In the genomic region with DNA sequence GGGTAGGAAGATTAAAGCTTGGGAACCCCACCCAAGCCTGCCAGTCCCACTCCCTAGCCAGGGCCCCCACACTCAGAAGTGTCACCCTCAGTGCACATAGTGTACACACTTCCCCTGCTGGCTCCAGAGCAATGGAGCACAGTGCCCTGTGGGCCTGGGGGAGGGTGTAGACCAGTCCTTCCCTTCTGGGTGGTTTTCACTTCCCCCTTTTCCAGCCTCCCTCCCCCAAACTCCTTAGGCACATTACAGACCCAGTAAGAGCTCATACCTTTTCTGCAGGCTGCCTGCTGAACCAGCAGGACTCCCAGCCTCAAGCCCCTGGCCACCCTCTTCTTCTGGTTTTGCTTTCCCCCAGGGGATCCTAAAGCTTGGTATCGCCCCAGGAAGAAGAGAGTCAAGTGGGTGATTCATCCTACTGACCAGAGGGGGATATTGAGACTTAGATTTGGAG, we compare ENCODE assay signal across 8 cellular contexts. TPM values are rescaled to one million over a fixed set of nuclear protein-coding genes. Genes with fewer than 3 reads are reported as not detected.
DNase-seq lines count a peak whose midpoint lies in the region; ATAC-seq and TF ChIP-seq lines count a peak whose summit lies in the region.

A gene with protein sequence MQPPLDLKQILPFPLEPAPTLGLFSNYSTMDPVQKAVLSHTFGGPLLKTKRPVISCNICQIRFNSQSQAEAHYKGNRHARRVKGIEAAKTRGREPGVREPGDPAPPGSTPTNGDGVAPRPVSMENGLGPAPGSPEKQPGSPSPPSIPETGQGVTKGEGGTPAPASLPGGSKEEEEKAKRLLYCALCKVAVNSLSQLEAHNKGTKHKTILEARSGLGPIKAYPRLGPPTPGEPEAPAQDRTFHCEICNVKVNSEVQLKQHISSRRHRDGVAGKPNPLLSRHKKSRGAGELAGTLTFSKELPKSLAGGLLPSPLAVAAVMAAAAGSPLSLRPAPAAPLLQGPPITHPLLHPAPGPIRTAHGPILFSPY (minus strand): TSS at position 143 of the 451 bp plus-strand sequence. CDS start 219 bp downstream, outside the sequence.

- no peak within 1 kb of the TSS for H3K9ac ChIP-seq in mammary epithelial cell (ENCODE audit: insufficient read depth, low read length)

- TF ChIP-seq CTCF in DOHH2 (IDR thresholded peaks at IDR 0.05; ENCODE audit: low read depth, low read length, poor library complexity, severe bottlenecking): no peak
- no peak for TF ChIP-seq CTCF in HL-60 (IDR thresholded peaks at IDR 0.05; ENCODE audit: insufficient read depth, low read length)
- TF ChIP-seq CTCF in mammary epithelial cell (conservative IDR thresholded peaks at IDR 0.05 in 1 of 2, IDR thresholded peaks at IDR 0.05 in 1 of 2; ENCODE audit: extremely low read depth in 1 of 2, insufficient read depth in 1 of 2, low read depth in 1 of 2, low read length in 2 of 2): no peak

- H3K4me1 ChIP-seq in DOHH2 (ENCODE audit: control insufficient read depth, low read length) (peaks cover 20% of the 10 kb centered on the region), mammary epithelial cell (ENCODE audit: insufficient read depth, low read length) (peaks cover 57% of the 10 kb centered on the region)

- H3F3A ChIP-seq in DOHH2 (ENCODE audit: control insufficient read depth, insufficient read depth): no peaks in the 10 kb centered on the region

- H3K27me3 ChIP-seq in DOHH2 (ENCODE audit: control insufficient read depth, low read length) (no peaks in the 10 kb centered on the region), HL-60 (ENCODE audit: insufficient read depth, poor library complexity, severe bottlenecking) (no peaks in the 10 kb centered on the region), mammary epithelial cell (ENCODE audit: insufficient read depth, low read length) (no peaks in the 10 kb centered on the region)

- peak within 1 kb of the TSS; percentile 17 for H3K4me3 ChIP-seq in DOHH2 (ENCODE audit: low read length)
- peak within 1 kb of the TSS; percentile 49 for H3K4me3 ChIP-seq in HL-60 (replicated peaks; ENCODE audit: insufficient read depth, low read length)
- H3K4me3 ChIP-seq in mammary epithelial cell (replicated peaks in 1 of 3; ENCODE audit: insufficient read depth in 1 of 3, low read depth in 2 of 3, low read length in 3 of 3): no peak within 1 kb of the TSS

- peak; percentile 88 to 93 for DNase-seq in HL-60 (ENCODE audit: low read depth in 1 of 2, low spot score in 1 of 2)
- no peak for DNase-seq in mammary epithelial cell
- DNase-seq in naive B cell: peak; percentile 72
- DNase-seq in cerebellum (ENCODE audit: low spot score): no peak
- no peak for DNase-seq in H4 (ENCODE audit: low spot score)
- no peak for DNase-seq in activated T-helper 1 cell treated with anti-CD3 and anti-CD28 coated beads, Interleukin-12 subunit alpha, Interleukin-12 subunit beta, Interleukin-2, Interleukin-4 antibody, amounts not matched to agents 30 ng/mL and 10 ng/mL and 1 ng/mL, durations not matched to agents 14 hours and 24 hours and 36 hours (ENCODE audit: low spot score)
- DNase-seq in A172 (ENCODE audit: low spot score): no peak

- H3K9me2 ChIP-seq in DOHH2 (replicated peaks; ENCODE audit: control insufficient read depth, low read length): no peaks in the 10 kb centered on the region

- peaks cover 67 to 86% (median 74%) of the 10 kb centered on the region in 3 donors for H3K4me1 Mint-ChIP-seq in naive B cell
- H3K4me1 Mint-ChIP-seq in activated T-helper 1 cell treated with anti-CD3 and anti-CD28 coated beads, Interleukin-12 subunit alpha, Interleukin-12 subunit beta, Interleukin-2, Interleukin-4 antibody, amounts not matched to agents 30 ng/mL and 10 ng/mL and 1 ng/mL, durations not matched to agents 14 hours and 24 hours and 36 hours (ENCODE audit: low read depth): peaks cover 11% of the 10 kb centered on the region

- no peaks in the 10 kb centered on the region for H3K36me3 Mint-ChIP-seq in naive B cell
- H3K36me3 Mint-ChIP-seq in activated T-helper 1 cell treated with anti-CD3 and anti-CD28 coated beads, Interleukin-12 subunit alpha, Interleukin-12 subunit beta, Interleukin-2, Interleukin-4 antibody, amounts not matched to agents 30 ng/mL and 10 ng/mL and 1 ng/mL, durations not matched to agents 14 hours and 24 hours and 36 hours (ENCODE audit: low read depth): no peaks in the 10 kb centered on the region

- peak within 1 kb of the TSS; percentile 66 to 94 (median 88) for H3K27ac Mint-ChIP-seq in naive B cell
- no peak within 1 kb of the TSS for H3K27ac Mint-ChIP-seq in activated T-helper 1 cell treated with anti-CD3 and anti-CD28 coated beads, Interleukin-12 subunit alpha, Interleukin-12 subunit beta, Interleukin-2, Interleukin-4 antibody, amounts not matched to agents 30 ng/mL and 10 ng/mL and 1 ng/mL, durations not matched to agents 14 hours and 24 hours and 36 hours

- no peak within 1 kb of the TSS for H2AFZ ChIP-seq in mammary epithelial cell (ENCODE audit: low read depth, low read length)

- CTCF ChIA-PET in mammary epithelial cell (lab: Charles Lee; ENCODE audit: low non-redundant PET): no interaction called here

- H3K27me3 Mint-ChIP-seq in naive B cell: no peaks in the 10 kb centered on the region
- peaks cover 2% of the 10 kb centered on the region for H3K27me3 Mint-ChIP-seq in activated T-helper 1 cell treated with anti-CD3 and anti-CD28 coated beads, Interleukin-12 subunit alpha, Interleukin-12 subunit beta, Interleukin-2, Interleukin-4 antibody, amounts not matched to agents 30 ng/mL and 10 ng/mL and 1 ng/mL, durations not matched to agents 14 hours and 24 hours and 36 hours (ENCODE audit: insufficient read depth)

- in situ Hi-C loops in mammary epithelial cell (cut with MboI; ENCODE audit: low sequenced_read_pairs in 2 of 2): no loop called here

- H3K79me2 ChIP-seq in DOHH2 (ENCODE audit: control insufficient read depth, low read length) (no peaks in the 10 kb centered on the region), mammary epithelial cell (ENCODE audit: insufficient read depth, low read length) (peaks cover 87% of the 10 kb centered on the region)

- BruUV-seq in mammary epithelial cell (replicated peaks; lab: Mats Ljungman, UMichigan): no TSS peak

- ATAC-seq in naive B cell (ENCODE audit: low read depth in 2 of 2): peak; percentile 84 to 87

- intact Hi-C loops in mammary epithelial cell (cut with micrococcal nuclease): no loop called here
- intact Hi-C loops in activated T-helper 1 cell treated with anti-CD3 and anti-CD28 coated beads, Interleukin-12 subunit alpha, Interleukin-12 subunit beta, Interleukin-2, Interleukin-4 antibody, amounts not matched to agents 30 ng/mL and 10 ng/mL and 1 ng/mL, durations not matched to agents 14 hours and 24 hours and 36 hours (cut with micrococcal nuclease): no loop called here

- 100% methylated on average over 1 of the region's 1 CpG for WGBS in mammary epithelial cell (ENCODE audit: low coverage, missing lambda C conversion rate)

- no peaks in the 10 kb centered on the region for H3K9me3 Mint-ChIP-seq in naive B cell
- no peaks in the 10 kb centered on the region for H3K9me3 Mint-ChIP-seq in activated T-helper 1 cell treated with anti-CD3 and anti-CD28 coated beads, Interleukin-12 subunit alpha, Interleukin-12 subunit beta, Interleukin-2, Interleukin-4 antibody, amounts not matched to agents 30 ng/mL and 10 ng/mL and 1 ng/mL, durations not matched to agents 14 hours and 24 hours and 36 hours

- H3K36me3 ChIP-seq in DOHH2 (ENCODE audit: control insufficient read depth, low read length) (no peaks in the 10 kb centered on the region), mammary epithelial cell (ENCODE audit: insufficient read depth, low read length) (peaks cover 20% of the 10 kb centered on the region)

- dilution Hi-C loops in mammary epithelial cell (cut with HindIII; ENCODE audit: low sequenced_read_pairs): no loop called here

- no peaks in the 10 kb centered on the region for H3K9me3 ChIP-seq in DOHH2 (ENCODE audit: control insufficient read depth, insufficient read depth, low read length)
- H3K9me3 ChIP-seq in mammary epithelial cell (replicated peaks; ENCODE audit: insufficient read depth, low read length): no peaks in the 10 kb centered on the region

- 0 out of 2 replicates have a peak within 1 kb of the TSS, but pooled peaks have one; percentile 13 for H3K27ac ChIP-seq in DOHH2 (ENCODE audit: low read depth, low read length)
- H3K27ac ChIP-seq in HL-60 (replicated peaks): peak within 1 kb of the TSS; percentile 79
- peak within 1 kb of the TSS; percentile 77 for H3K27ac ChIP-seq in mammary epithelial cell (ENCODE audit: insufficient read depth, low read depth, low read length)

- peak within 1 kb of the TSS; percentile 57 for H3K4me2 ChIP-seq in DOHH2 (ENCODE audit: low read length)
- no peak within 1 kb of the TSS for H3K4me2 ChIP-seq in mammary epithelial cell (ENCODE audit: insufficient read depth, low read depth, low read length)

- H3K4me3 Mint-ChIP-seq in naive B cell: peak within 1 kb of the TSS; percentile 3 to 93 (median 80)
- no peak within 1 kb of the TSS for H3K4me3 Mint-ChIP-seq in activated T-helper 1 cell treated with anti-CD3 and anti-CD28 coated beads, Interleukin-12 subunit alpha, Interleukin-12 subunit beta, Interleukin-2, Interleukin-4 antibody, amounts not matched to agents 30 ng/mL and 10 ng/mL and 1 ng/mL, durations not matched to agents 14 hours and 24 hours and 36 hours

- H4K20me1 ChIP-seq in DOHH2 (ENCODE audit: control insufficient read depth, insufficient read depth, low read depth, low read length) (no peaks in the 10 kb centered on the region), mammary epithelial cell (ENCODE audit: insufficient read depth, low read length) (no peaks in the 10 kb centered on the region)

RNA-seq across cellular contexts. Expression of the gene that starts here (rescaled TPM):
- total RNA-seq in mammary epithelial cell (100 to 1,000 TPM in 1 of 2 donors, 10 to 100 TPM in 1; 16.0 to 102 TPM), cerebellum (1.7 TPM)
- polyA plus RNA-seq in mammary epithelial cell (11.7 TPM), naive B cell (ENCODE audit: low read depth in 6 of 6) (10 to 100 TPM in 3 of 6 donors, 1 to 10 TPM in 3; 6.1 to 18.2 (median 10.5) TPM)
- 124 TPM for polyA minus RNA-seq in mammary epithelial cell
- 2.3 and 5.3 TPM in 2 replicates for total RNA-seq in H4 (2014; rRNA removed; shearing (Covaris generic))
- 0.99 and 1.3 TPM in 2 replicates for total RNA-seq in activated T-helper 1 cell treated with anti-CD3 and anti-CD28 coated beads, Interleukin-12 subunit alpha, Interleukin-12 subunit beta, Interleukin-2, Interleukin-4 antibody, amounts not matched to agents 30 ng/mL and 10 ng/mL and 1 ng/mL, durations not matched to agents 14 hours and 24 hours and 36 hours
- 1.3 and 5.3 TPM in 2 replicates for total RNA-seq in A172 (2014; rRNA removed; shearing (Covaris generic))

Comparison
In these comparisons a context has a peak if more than half of its experiments do, and no peak if none do; other contexts are left out.
1. H3K27ac ChIP-seq: peak in every context shown above with its lines; median percentile 79 in HL-60; 77 in mammary epithelial cell; 13 in DOHH2.
2. H3K4me3 ChIP-seq: peak in DOHH2 (single experiment) and HL-60 (single experiment); none in mammary epithelial cell (0 of 3).
3. DNase-seq: peak in HL-60 (2 of 2) and naive B cell (single experiment); none in mammary epithelial cell (single experiment), cerebellum (single experiment), H4 (single experiment), activated T-helper 1 cell treated with anti-CD3 and anti-CD28 coated beads, Interleukin-12 subunit alpha, Interleukin-12 subunit beta, Interleukin-2, Interleukin-4 antibody, amounts not matched to agents 30 ng/mL and 10 ng/mL and 1 ng/mL, durations not matched to agents 14 hours and 24 hours and 36 hours (single experiment) and A172 (single experiment).